ENCODE assay signal across 16 cellular contexts in the genomic region with DNA sequence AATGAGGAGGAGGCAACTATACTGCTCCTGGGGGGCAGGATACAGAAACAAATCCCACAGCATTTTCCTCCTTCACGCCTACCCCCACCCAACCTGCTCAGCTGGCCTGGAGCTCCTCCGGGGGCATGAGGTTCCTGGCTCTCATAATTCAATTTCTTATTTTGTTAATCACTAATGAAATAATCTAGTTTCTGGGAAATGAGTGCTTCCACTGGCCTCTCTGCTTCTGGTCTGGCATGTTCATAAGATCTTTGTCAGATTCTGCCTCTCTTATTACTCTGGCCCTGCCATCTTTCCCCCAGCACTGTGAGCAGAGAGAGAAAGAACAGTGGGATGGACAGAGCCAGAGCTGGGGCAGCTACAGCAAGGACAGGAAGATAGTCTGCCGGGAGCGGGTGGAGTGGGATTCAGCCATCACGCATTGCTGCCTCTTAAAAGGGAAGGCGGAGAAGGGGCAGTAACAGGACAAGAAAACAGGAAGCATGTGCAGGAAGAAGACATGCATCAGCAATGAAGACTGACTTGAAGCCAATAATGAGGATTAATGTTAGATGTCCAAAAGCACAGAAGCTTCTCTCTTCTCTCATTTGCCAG. TPM values are rescaled to one million over a fixed set of nuclear protein-coding genes. Genes with fewer than 3 reads are reported as not detected.
"Had no signal": no experiment of that assay in that cellular context is flagged by ENCODE, and none has a peak within 500 bp of the region (broad histone marks: within the 10 kb centered on the region; RNA-seq: fewer than 3 reads in every experiment).

No MANE protein-coding gene starts in this region.

- H3K27ac ChIP-seq: dorsolateral prefrontal cortex, esophagus muscularis mucosa, neutrophil, skin epidermis, tibial nerve, VCaP had no signal

- H3K9me3 ChIP-seq: esophagus muscularis mucosa, neutrophil, tibial nerve had no signal

- H3K27me3 Mint-ChIP-seq: activated CD4-positive, alpha-beta T cell treated with anti-CD3 and anti-CD28 coated beads, Interleukin-2, amount 10 ng/mL, durations not matched to agents 24 days and 14 days; activated naive CD8-positive, alpha-beta T cell treated with anti-CD3 and anti-CD28 coated beads for 36 hours; naive thymus-derived CD8-positive, alpha-beta T cell had no signal

- H3K4me3 Mint-ChIP-seq: activated CD4-positive, alpha-beta T cell treated with anti-CD3 and anti-CD28 coated beads, Interleukin-2, amount 10 ng/mL, durations not matched to agents 24 days and 14 days; activated naive CD8-positive, alpha-beta T cell treated with anti-CD3 and anti-CD28 coated beads for 36 hours; naive thymus-derived CD8-positive, alpha-beta T cell; T-helper 2 cell treated with Interferon-gamma antibody and Interleukin-4, amounts not matched to agents 5 μg/mL and 100 μg/mL, for 36 hours had no signal

- H3K4me1 ChIP-seq: esophagus muscularis mucosa, tibial nerve had no signal

- H3K4me1 Mint-ChIP-seq: activated CD4-positive, alpha-beta T cell treated with anti-CD3 and anti-CD28 coated beads, Interleukin-2, amount 10 ng/mL, durations not matched to agents 24 days and 14 days; activated naive CD8-positive, alpha-beta T cell treated with anti-CD3 and anti-CD28 coated beads for 36 hours had no signal

- DNase-seq: activated CD4-positive, alpha-beta T cell treated with anti-CD3 and anti-CD28 coated beads, Interleukin-2, amount 10 ng/mL, durations not matched to agents 24 days and 14 days; activated naive CD8-positive, alpha-beta T cell treated with anti-CD3 and anti-CD28 coated beads for 36 hours; anterior cingulate cortex; cerebellar nuclear complex; dorsolateral prefrontal cortex; hypothalamus; kidney glomerular epithelial cell; naive thymus-derived CD8-positive, alpha-beta T cell had no signal

- ATAC-seq: naive thymus-derived CD8-positive, alpha-beta T cell had no signal

- H3K27me3 ChIP-seq: dorsolateral prefrontal cortex, esophagus muscularis mucosa, neutrophil, tibial nerve had no signal

- H3K4me3 ChIP-seq: dorsolateral prefrontal cortex, esophagus muscularis mucosa, lung, skin epidermis, tibial nerve had no signal

- H3K27ac Mint-ChIP-seq: activated T-helper 2 cell treated with anti-CD3 and anti-CD28 coated beads, Interferon-gamma antibody, Interleukin-2, Interleukin-4, amounts not matched to agents 10 μg/mL and 5 μg/mL and 100 μg/mL, durations not matched to agents 14 hours and 24 hours and 36 hours; naive thymus-derived CD8-positive, alpha-beta T cell had no signal

- H3K9me3 Mint-ChIP-seq: activated CD4-positive, alpha-beta T cell treated with anti-CD3 and anti-CD28 coated beads, Interleukin-2, amount 10 ng/mL, durations not matched to agents 24 days and 14 days; activated naive CD8-positive, alpha-beta T cell treated with anti-CD3 and anti-CD28 coated beads for 36 hours; activated T-helper 2 cell treated with anti-CD3 and anti-CD28 coated beads, Interferon-gamma antibody, Interleukin-2, Interleukin-4, amounts not matched to agents 10 μg/mL and 5 μg/mL and 100 μg/mL, durations not matched to agents 14 hours and 24 hours and 36 hours; naive thymus-derived CD8-positive, alpha-beta T cell; T-helper 2 cell treated with Interferon-gamma antibody and Interleukin-4, amounts not matched to agents 5 μg/mL and 100 μg/mL, for 36 hours had no signal

RNA-seq across cellular contexts. Expression of a gene that starts 16.8 kb away (rescaled TPM):
- total RNA-seq: activated CD4-positive, alpha-beta T cell treated with anti-CD3 and anti-CD28 coated beads, Interleukin-2, amount 10 ng/mL, durations not matched to agents 24 days and 14 days had no signal
- polyA plus RNA-seq: naive thymus-derived CD8-positive, alpha-beta T cell had no signal

RNA-seq across cellular contexts. Expression of a gene that starts 28.6 kb away (rescaled TPM):
- polyA plus RNA-seq: naive thymus-derived CD8-positive, alpha-beta T cell had no signal

RNA-seq across cellular contexts. Expression of a gene that starts 36.8 kb away (rescaled TPM):
- total RNA-seq: naive thymus-derived CD8-positive, alpha-beta T cell; tibial nerve had no signal
- polyA plus RNA-seq: naive thymus-derived CD8-positive, alpha-beta T cell had no signal
